ENCODE assay signal across 10 cellular contexts in genomic region chr1:13701274-13701650, GRCh38. TPM values are rescaled to one million over a fixed set of nuclear protein-coding genes. Genes with fewer than 3 reads are reported as not detected.
DNase-seq lines count a peak whose midpoint lies in the region; ATAC-seq, FAIRE-seq and TF ChIP-seq lines count a peak whose summit lies in the region.
"Had no signal": no experiment of that assay in that cellular context is flagged by ENCODE, and none has a peak within 500 bp of the region (broad histone marks: within the 10 kb centered on the region; RNA-seq: fewer than 3 reads in every experiment).

No MANE protein-coding gene starts in this region.

- peaks cover 3% of the 10 kb centered on the region for H3K9me3 ChIP-seq in A673 (ENCODE audit: low read depth, low read length, poor library complexity, severe bottlenecking)
- H3K9me3 ChIP-seq in GM23248 (ENCODE audit: low read depth), result no peaks in the 10 kb centered on the region

- no peak for ATAC-seq in GM18520 (IDR thresholded peaks at IDR 0.05; ENCODE audit: unreplicated experiment)

- CTCF ChIA-PET in A673 (lab: Charles Lee), result no interaction called here

- H3K9me2 ChIP-seq in GM23248 (ENCODE audit: insufficient read depth), result no peaks in the 10 kb centered on the region

- POLR2A ChIA-PET in A673 (lab: Charles Lee; ENCODE audit: low non-redundant PET), result interaction anchor here (0.7 kb wide), 1 partner anchor 64 kb away, joined by 4 read pairs; no protein-coding TSS in a partner anchor

- peaks cover 44% of the 10 kb centered on the region for H3K4me1 Mint-ChIP-seq in mesothelial cell of epicardium

- H3K4me3 ChIP-seq in A673 (ENCODE audit: low read depth, low read length, poor library complexity, severe bottlenecking), result peak overlapping the region; percentile 70
- H3K4me3 ChIP-seq in GM23248, result peak overlapping the region; percentile 84
- peak overlapping the region; percentile 57 for H3K4me3 ChIP-seq in astrocyte of the spinal cord (ENCODE audit: low read depth, low read length)

- WGBS in GM23248 (ENCODE audit: low coverage in 1 of 2, low lambda C conversion rate in 2 of 2, missing lambda C conversion rate in 2 of 2), 2 experiments, result 54 to 65% methylated on average over 6 of the region's 6 CpGs

- peaks cover 32% of the 10 kb centered on the region for H3K4me1 ChIP-seq in A673 (ENCODE audit: insufficient read depth, low read length, poor library complexity, severe bottlenecking)
- H3K4me1 ChIP-seq in GM23248 (ENCODE audit: insufficient read depth), result peaks cover 5% of the 10 kb centered on the region

- H3K27ac ChIP-seq in A673 (ENCODE audit: low read depth, low read length, poor library complexity, severe bottlenecking), result peak overlapping the region; percentile 96
- H3K27ac ChIP-seq in GM23248, result peak overlapping the region; percentile 87

- intact Hi-C loops in A673 (cut with micrococcal nuclease; ENCODE audit: unreplicated experiment), result no loop called here

- H3K36me3 Mint-ChIP-seq in mesothelial cell of epicardium, result peaks cover 11% of the 10 kb centered on the region

- TF ChIP-seq CTCF in A673 (conservative IDR thresholded peaks at IDR 0.05; ENCODE audit: low read depth, low read length) (no peak), astrocyte of the spinal cord (IDR thresholded peaks at IDR 0.05; ENCODE audit: low read depth, low read length) (no peak), mesothelial cell of epicardium (IDR thresholded peaks at IDR 0.05; ENCODE audit: unreplicated experiment) (no peak)

- DNase-seq in A673 (ENCODE audit: low spot score), result no peak
- peak; percentile 25 for DNase-seq in GM23248
- peak; percentile 2 for DNase-seq in astrocyte of the spinal cord (ENCODE audit: low read depth, low spot score)
- no peak for DNase-seq in mesothelial cell of epicardium (ENCODE audit: low spot score in 2 of 2, unreplicated experiment in 2 of 2)
- DNase-seq in UCSD-AML1 (lab: John Stamatoyannopoulos, UW; ENCODE audit: unreplicated experiment), result no peak
- DNase-seq in urothelium cell line (ENCODE audit: low spot score), result no peak
- no peak for DNase-seq in NOMO-1 (lab: John Stamatoyannopoulos, UW; ENCODE audit: unreplicated experiment in 2 of 2)
- DNase-seq: NCI-H1048 had no signal

- peak overlapping the region; percentile 83 for H3K4me3 Mint-ChIP-seq in mesothelial cell of epicardium

- H3K27ac Mint-ChIP-seq in mesothelial cell of epicardium, result peak overlapping the region; percentile 91

- H3K4me2 ChIP-seq in GM23248 (ENCODE audit: unreplicated experiment), result peak overlapping the region; percentile 94

- H4K20me1 ChIP-seq in GM23248 (ENCODE audit: insufficient read depth), result no peaks in the 10 kb centered on the region

- H3K9ac ChIP-seq in GM23248, result peak overlapping the region; percentile 90

- peaks cover 18% of the 10 kb centered on the region for H3K9me3 Mint-ChIP-seq in mesothelial cell of epicardium

- no peak for FAIRE-seq in urothelium cell line (lab: Jason Lieb, UNC)
- FAIRE-seq: bronchial epithelial cell had no signal

- H3K79me2 ChIP-seq in GM23248 (ENCODE audit: insufficient read depth), result peaks cover 50% of the 10 kb centered on the region

- in situ Hi-C loops in GM23248 (cut with MboI), result no loop called here
- in situ Hi-C loops in astrocyte of the spinal cord (cut with HindIII; ENCODE audit: low sequenced_read_pairs), result no loop called here

- peaks cover 19% of the 10 kb centered on the region; the same call in 1 of the 2 replicates for H3F3A ChIP-seq in GM23248 (ENCODE audit: insufficient read depth)

- H3K36me3 ChIP-seq in A673 (ENCODE audit: insufficient read depth, low read length, poor library complexity, severe bottlenecking) (no peaks in the 10 kb centered on the region), GM23248 (ENCODE audit: low read depth) (no peaks in the 10 kb centered on the region)

- no TSS peak for BruUV-seq in A673 (replicated peaks; lab: Mats Ljungman, UMichigan)

- no peaks in the 10 kb centered on the region for H3K27me3 Mint-ChIP-seq in mesothelial cell of epicardium (ENCODE audit: low read depth)

- peak overlapping the region; percentile 97 for H2AFZ ChIP-seq in GM23248

- H3K27me3 ChIP-seq in A673 (replicated peaks; ENCODE audit: insufficient read depth, low read depth, low read length, poor library complexity) (no peaks in the 10 kb centered on the region), GM23248 (replicated peaks; ENCODE audit: insufficient read depth) (no peaks in the 10 kb centered on the region)

RNA-seq across cellular contexts. Expression of gene PRDM2, which starts 1.3 kb away (rescaled TPM):
- total RNA-seq in A673 (2021), result 60.4 and 64.2 TPM in 2 replicates
- 9.7 and 11.0 TPM in 2 replicates for total RNA-seq in GM23248 (2014; rRNA removed; shearing (Covaris generic))
- 14.0 and 15.1 TPM in 2 replicates for polyA plus RNA-seq in GM23248 (2016; fragmentation: Nextera tagmentation; extraction: Ambion mirVana)
- total RNA-seq in mesothelial cell of epicardium, result 59.2 to 61.6 TPM (median 61.3 TPM) in 3 replicates

Comparison
In these comparisons a context has a peak if more than half of its experiments do, and no peak if none do; other contexts are left out.
1. DNase-seq: peak in GM23248 (single experiment) and astrocyte of the spinal cord (single experiment); none in A673 (single experiment), mesothelial cell of epicardium (0 of 2), UCSD-AML1 (single experiment), urothelium cell line (single experiment) and NOMO-1 (0 of 2).
2. Peak in every context shown above with its lines, with median percentiles within 50 percentile points of each other: H3K4me3 ChIP-seq.